In the genomic region with DNA sequence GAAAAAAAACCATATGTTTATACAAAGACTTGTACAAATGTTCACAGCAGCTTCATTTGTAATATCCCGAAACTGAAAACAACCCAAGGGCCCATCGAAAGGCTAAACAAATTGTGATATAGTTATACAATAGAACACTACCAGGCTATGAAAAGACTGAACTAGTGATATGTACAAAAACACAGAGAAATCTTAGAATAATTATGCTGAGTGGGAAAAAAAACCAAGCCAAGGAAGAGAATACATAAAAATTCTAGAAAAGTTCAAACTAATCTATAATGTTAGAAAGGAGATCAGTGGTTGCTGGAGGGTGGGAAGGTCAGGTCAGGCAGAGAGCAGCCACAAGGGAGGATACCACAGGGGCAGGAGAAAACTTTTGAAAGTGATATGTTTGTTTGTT, we compare ENCODE assay signal across 36 cellular contexts. TPM values are rescaled to one million over a fixed set of nuclear protein-coding genes. Genes with fewer than 3 reads are reported as not detected.
"Had no signal": no experiment of that assay in that cellular context is flagged by ENCODE, and none has a peak within 500 bp of the region (broad histone marks: within the 10 kb centered on the region; RNA-seq: fewer than 3 reads in every experiment).

No MANE protein-coding gene starts in this region.

- H3K36me3 ChIP-seq: MG63 had no signal

- DNase-seq: Karpas-422, Kasumi-1, KG1, MG63, MM.1S, MV-4-11, NCI-H1048, NCI-H1092, NCI-H1092 treated with DMSO at 0.1 percent for 48 hours, NCI-H1105, NCI-H1105 treated with DMSO at 0.1 percent for 48 hours, NCI-H1417, NCI-H1417 treated with DMSO at 0.1 percent for 48 hours, NCI-H1436, NCI-H1436 treated with DMSO at 0.1 percent for 48 hours, NCI-H146, NCI-H1694, NCI-H1694 treated with DMSO at 0.1 percent for 48 hours, NCI-H187, NCI-H187 treated with DMSO at 0.1 percent for 48 hours, NCI-H1930, NCI-H2029, NCI-H2029 treated with DMSO at 0.1 percent for 48 hours, NCI-H2081, NCI-H2081 treated with DMSO at 0.1 percent for 48 hours, NCI-H2107, NCI-H2171, NCI-H2171 treated with DMSO at 0.1 percent for 48 hours, NCI-H2227 treated with DMSO at 0.1 percent for 48 hours, NCI-H226, NCI-H345, NCI-H446, NCI-H446 treated with DMSO at 0.1 percent for 48 hours, NCI-H510A had no signal

- H3K27me3 ChIP-seq: MG63 had no signal

- H3K4me3 ChIP-seq: MG63 had no signal

- H3K4me2 ChIP-seq: KMS-11 had no signal

- H3K9ac ChIP-seq: KMS-11 had no signal

- H3K9me3 ChIP-seq: MG63 had no signal

- H3K27ac ChIP-seq: KMS-11 had no signal

RNA-seq across cellular contexts. Expression of gene PABPC3, which starts 7.8 kb away (rescaled TPM):
- total RNA-seq: LHCN-M2 had no signal
